Comparison of ENCODE assay signal across 17 cellular contexts in genomic region chr14:70964492-70964891, GRCh38. TPM values are rescaled to one million over a fixed set of nuclear protein-coding genes. Genes with fewer than 3 reads are reported as not detected.
DNase-seq lines count a peak whose midpoint lies in the region; ATAC-seq, FAIRE-seq and TF ChIP-seq lines count a peak whose summit lies in the region.
"Had no signal": no experiment of that assay in that cellular context is flagged by ENCODE, and none has a peak within 500 bp of the region (broad histone marks: within the 10 kb centered on the region; RNA-seq: fewer than 3 reads in every experiment).

No MANE protein-coding gene starts in this region.

- H3K4me1 Mint-ChIP-seq in CD4-positive, alpha-beta T cell (ENCODE audit: low read depth), result peaks cover 75% of the 10 kb centered on the region
- peaks cover 43% of the 10 kb centered on the region for H3K4me1 Mint-ChIP-seq in T-helper 17 cell
- peaks cover 10% of the 10 kb centered on the region for H3K4me1 Mint-ChIP-seq in endothelial cell (ENCODE audit: unreplicated experiment)
- H3K4me1 Mint-ChIP-seq: B cell had no signal

- H3K27me3 ChIP-seq in CD4-positive, alpha-beta T cell (ENCODE audit: control insufficient read depth, insufficient read depth, low read length), result no peaks in the 10 kb centered on the region
- no peaks in the 10 kb centered on the region for H3K27me3 ChIP-seq in HepG2 (ENCODE audit: control insufficient read depth in 1 of 2, insufficient read depth in 2 of 2, low read length in 2 of 2)

- peaks cover 0 to 28% of the 10 kb centered on the region in 2 experiments; a peak in 4 of 5 replicates for H3K36me3 ChIP-seq in HepG2 (replicated peaks in 1 of 2; ENCODE audit: control insufficient read depth in 1 of 2, insufficient read depth in 2 of 2, low read length in 2 of 2)

- no peaks in the 10 kb centered on the region for H3K9me3 ChIP-seq in CD4-positive, alpha-beta T cell (ENCODE audit: control insufficient read depth, low read length)
- H3K9me3 ChIP-seq in T-helper 17 cell (ENCODE audit: control insufficient read depth, low read length, poor library complexity, severe bottlenecking), result no peaks in the 10 kb centered on the region
- H3K9me3 ChIP-seq in HepG2 (ENCODE audit: low read length), result no peaks in the 10 kb centered on the region

- no peak for ATAC-seq in CD4-positive, alpha-beta T cell (ENCODE audit: poor library complexity)
- ATAC-seq in T-helper 17 cell, result no peak
- peak; percentile 80 for ATAC-seq in HepG2
- ATAC-seq in HG02870 (IDR thresholded peaks at IDR 0.05; ENCODE audit: unreplicated experiment), result no peak
- ATAC-seq: HCT116 had no signal

- H3K4me3 ChIP-seq in HepG2 (replicated peaks in 1 of 3; ENCODE audit: insufficient read depth in 1 of 3, low read depth in 2 of 3, low read length in 3 of 3), result no peak overlapping the region
- H3K4me3 ChIP-seq: GM23248 had no signal

- no peaks in the 10 kb centered on the region for H3K27me3 Mint-ChIP-seq in CD4-positive, alpha-beta T cell
- H3K27me3 Mint-ChIP-seq in T-helper 17 cell, result no peaks in the 10 kb centered on the region
- H3K27me3 Mint-ChIP-seq in endothelial cell (ENCODE audit: unreplicated experiment), result peaks cover 2% of the 10 kb centered on the region
- H3K27me3 Mint-ChIP-seq: B cell had no signal

- peak; percentile 34 for FAIRE-seq in HepG2 (lab: Jason Lieb, UNC)
- FAIRE-seq in urothelium cell line (lab: Jason Lieb, UNC), result peak; percentile 9
- FAIRE-seq: A204.1, H54 had no signal

- H3K9ac ChIP-seq in HepG2 (ENCODE audit: insufficient read depth, low read depth, low read length), result no peak overlapping the region
- H3K9ac ChIP-seq: GM23248 had no signal

- no peak for TF ChIP-seq RAD21 in HepG2 (CRISPR knock-in tag; IDR thresholded peaks at IDR 0.05)

- peak overlapping the region; percentile 0 for H3K27ac Mint-ChIP-seq in CD4-positive, alpha-beta T cell
- H3K27ac Mint-ChIP-seq in T-helper 17 cell, result peak overlapping the region; percentile 74
- no peak overlapping the region for H3K27ac Mint-ChIP-seq in endothelial cell (ENCODE audit: unreplicated experiment)
- H3K27ac Mint-ChIP-seq: B cell had no signal

- peaks cover 22% of the 10 kb centered on the region for H3K4me1 ChIP-seq in HepG2 (ENCODE audit: insufficient read depth, low read length)

- no peak for TF ChIP-seq CTCF in CD4-positive, alpha-beta T cell (IDR thresholded peaks at IDR 0.05)
- TF ChIP-seq CTCF in HepG2 (CRISPR knock-in tag; IDR thresholded peaks at IDR 0.05), result no peak
- no peak for TF ChIP-seq CTCF in endothelial cell (IDR thresholded peaks at IDR 0.05; ENCODE audit: unreplicated experiment)

- H4K20me1 ChIP-seq in HepG2 (ENCODE audit: insufficient read depth, low read length), result peaks cover 6% of the 10 kb centered on the region

- no peak for DNase-seq in CD4-positive, alpha-beta T cell
- no peak for DNase-seq in T-helper 17 cell
- DNase-seq in HepG2 (ENCODE audit: low spot score), result peak; percentile 47
- no peak for DNase-seq in urothelium cell line (ENCODE audit: low spot score)
- no peak for DNase-seq in endothelial cell (ENCODE audit: low spot score)
- DNase-seq in occipital lobe (lab: John Stamatoyannopoulos, UW), result no peak
- DNase-seq: C1 segment of cervical spinal cord, DMS53, GF-D8, GM23248, IMR-90, KBM-7 had no signal

- in situ Hi-C loops in HepG2 (cut with HindIII; ENCODE audit: extremely low pct_ligation_motif_present, low pct_unique_long_range_greater_than_20kb), result loop anchor here (5.0 to 25.0 kb wide), 2 partner anchors 57 to 352 kb away; partner anchors contain the start of genes MED6 and PCNX1

- H3K27ac ChIP-seq in CD4-positive, alpha-beta T cell (ENCODE audit: low read depth, low read length), result no peak overlapping the region
- H3K27ac ChIP-seq in HepG2 (ENCODE audit: extremely low read length, insufficient read depth, low read length), result peak overlapping the region; percentile 49
- H3K27ac ChIP-seq: GM23248 had no signal

- no peak for TF ChIP-seq POLR2A in HepG2 (IDR thresholded peaks at IDR 0.05; ENCODE audit: insufficient read depth in 1 of 2, low read depth in 2 of 2, low read length in 2 of 2)

- H3K79me2 ChIP-seq in HepG2 (ENCODE audit: insufficient read depth, low read length), result peaks cover 3% of the 10 kb centered on the region

- intact Hi-C loops in CD4-positive, alpha-beta T cell (cut with DNase I, micrococcal nuclease), result no loop called here
- intact Hi-C loops in HepG2 (cut with micrococcal nuclease; ENCODE audit: unreplicated experiment), result no loop called here

- no peak overlapping the region for H3K4me3 Mint-ChIP-seq in CD4-positive, alpha-beta T cell
- no peak overlapping the region for H3K4me3 Mint-ChIP-seq in T-helper 17 cell
- no peak overlapping the region for H3K4me3 Mint-ChIP-seq in endothelial cell (ENCODE audit: unreplicated experiment)
- H3K4me3 Mint-ChIP-seq: B cell had no signal

- no TSS peak for BruUV-seq in HepG2 (replicated peaks; lab: Mats Ljungman, UMichigan)

- 18% methylated on average over 3 of the region's 3 CpGs for WGBS in HepG2 (ENCODE audit: low lambda C conversion rate)

- H3K9me3 Mint-ChIP-seq in CD4-positive, alpha-beta T cell, result no peaks in the 10 kb centered on the region
- H3K9me3 Mint-ChIP-seq in endothelial cell (ENCODE audit: unreplicated experiment), result no peaks in the 10 kb centered on the region

- CTCF ChIA-PET in CD4-positive, alpha-beta T cell (lab: Charles Lee), result interaction anchor here (1.0 kb wide), 1 partner anchor 58 kb away, joined by 5 read pairs; the partner anchor contains the start of gene PCNX1
- CTCF ChIA-PET in HepG2 (lab: Yijun Ruan, JAX; ENCODE audit: low intra/inter-chr PET ratio, low total read pairs), result no interaction called here

- H2AFZ ChIP-seq in HepG2 (ENCODE audit: low read length), result no peak overlapping the region
- H2AFZ ChIP-seq: GM23248 had no signal

- POLR2A ChIA-PET in CD4-positive, alpha-beta T cell (lab: Charles Lee), result no interaction called here
- POLR2A ChIA-PET in HepG2 (lab: Yijun Ruan, JAX), result no interaction called here

- H3K4me2 ChIP-seq in HepG2 (ENCODE audit: low read depth, low read length), result peak overlapping the region; percentile 29

- TF ChIP-seq EP300 in HepG2 (IDR thresholded peaks at IDR 0.05; ENCODE audit: low read depth in 2 of 2, low read length in 2 of 2), result 0 out of 4 replicates have a peak, but pooled peaks of 1 of the 2 experiments have one; percentile 7
- no peak for TF ChIP-seq EP300 in HepG2 (CRISPR knock-in tag; IDR thresholded peaks at IDR 0.05; ENCODE audit: borderline replicate concordance)

- peaks cover 65% of the 10 kb centered on the region for H3K36me3 Mint-ChIP-seq in CD4-positive, alpha-beta T cell (ENCODE audit: low read depth)
- peaks cover 2% of the 10 kb centered on the region for H3K36me3 Mint-ChIP-seq in T-helper 17 cell (ENCODE audit: low read depth)
- H3K36me3 Mint-ChIP-seq in endothelial cell (ENCODE audit: low read depth, unreplicated experiment), result peaks cover 8% of the 10 kb centered on the region

TF ChIP-seq in HepG2, 621 proteins besides CTCF, POLR2A, EP300 and RAD21 (continues in another document):
- no peak for TF ChIP-seq ZNF547 (CRISPR knock-in tag; IDR thresholded peaks at IDR 0.05)
- TF ChIP-seq MLX (CRISPR knock-in tag; IDR thresholded peaks at IDR 0.05), result no peak
- TF ChIP-seq ZBTB3 (CRISPR knock-in tag; IDR thresholded peaks at IDR 0.05; ENCODE audit: borderline replicate concordance, low read depth), result no peak
- TF ChIP-seq ELF1 (CRISPR knock-in tag; IDR thresholded peaks at IDR 0.05), result no peak

RNA-seq across cellular contexts. Expression of gene PCNX1, which starts 57.2 kb away (rescaled TPM):
- total RNA-seq in CD4-positive, alpha-beta T cell, result 10 to 100 TPM; 87.1 to 87.6 TPM
- total RNA-seq in T-helper 17 cell, result 100 to 1,000 TPM; 140 to 153 TPM
- 24.9 and 25.8 TPM in 2 replicates for total RNA-seq in HepG2 (2016; rRNA removed; fragmentation: Illumina TruSeq; extraction: Trizol)
- total RNA-seq in HepG2 (2016; cell fraction: cytosol; rRNA removed; fragmentation: Illumina TruSeq; extraction: Trizol; ENCODE audit: low read depth), result 20.2 and 22.1 TPM in 2 replicates
- total RNA-seq in HepG2 (2016; cell fraction: insoluble cytoplasmic fraction; rRNA removed; fragmentation: Illumina TruSeq; extraction: Trizol), result 21.5 and 23.3 TPM in 2 replicates
- total RNA-seq in HepG2 (2016; cell fraction: membrane; rRNA removed; fragmentation: Illumina TruSeq; extraction: Trizol), result 15.6 and 18.2 TPM in 2 replicates
- 49.9 and 59.2 TPM in 2 replicates for total RNA-seq in HepG2 (2016; cell fraction: nucleus; rRNA removed; fragmentation: Illumina TruSeq; extraction: Trizol)
- 25.1 and 30.3 TPM in 2 replicates for polyA plus RNA-seq in HepG2 (2011; rRNA removed)
- polyA plus RNA-seq in HepG2 (2011; cell fraction: cytosol; rRNA removed), result 15.9 and 19.5 TPM in 2 replicates
- polyA plus RNA-seq in HepG2 (2011; cell fraction: nucleus; rRNA removed), result 30.1 and 32.5 TPM in 2 replicates
- 12.4 and 12.5 TPM in 2 replicates for polyA plus RNA-seq in HepG2 (2012)
- 2.1 and 2.3 TPM in 2 replicates for polyA plus RNA-seq in HepG2 (2016; cell fraction: cytosol; fragmentation: Illumina TruSeq; extraction: Trizol; ENCODE audit: low read depth)
- polyA plus RNA-seq in HepG2 (2016; cell fraction: insoluble cytoplasmic fraction; fragmentation: Illumina TruSeq; extraction: Trizol; ENCODE audit: low read depth), result 14.1 and 16.0 TPM in 2 replicates
- polyA plus RNA-seq in HepG2 (2016; cell fraction: membrane; fragmentation: Illumina TruSeq; extraction: Trizol; ENCODE audit: low read depth), result 3.2 and 4.8 TPM in 2 replicates
- polyA plus RNA-seq in HepG2 (2016; cell fraction: nucleus; fragmentation: Illumina TruSeq; extraction: Trizol; ENCODE audit: insufficient read depth, low read depth), result 30.5 and 32.1 TPM in 2 replicates
- polyA minus RNA-seq in HepG2 (2011; rRNA and poly(A)+ RNA removed; ENCODE audit: low replicate concordance), result 177 and 200 TPM in 2 replicates
- polyA minus RNA-seq in HepG2 (2011; cell fraction: cytosol; rRNA and poly(A)+ RNA removed), result 61.3 and 74.0 TPM in 2 replicates
- 155 and 160 TPM in 2 replicates for polyA minus RNA-seq in HepG2 (2011; cell fraction: nucleus; rRNA and poly(A)+ RNA removed)
- total RNA-seq in endothelial cell (ENCODE audit: unreplicated experiment), result 68.8 TPM
- 191 TPM for total RNA-seq in occipital lobe
